In the genomic region with DNA sequence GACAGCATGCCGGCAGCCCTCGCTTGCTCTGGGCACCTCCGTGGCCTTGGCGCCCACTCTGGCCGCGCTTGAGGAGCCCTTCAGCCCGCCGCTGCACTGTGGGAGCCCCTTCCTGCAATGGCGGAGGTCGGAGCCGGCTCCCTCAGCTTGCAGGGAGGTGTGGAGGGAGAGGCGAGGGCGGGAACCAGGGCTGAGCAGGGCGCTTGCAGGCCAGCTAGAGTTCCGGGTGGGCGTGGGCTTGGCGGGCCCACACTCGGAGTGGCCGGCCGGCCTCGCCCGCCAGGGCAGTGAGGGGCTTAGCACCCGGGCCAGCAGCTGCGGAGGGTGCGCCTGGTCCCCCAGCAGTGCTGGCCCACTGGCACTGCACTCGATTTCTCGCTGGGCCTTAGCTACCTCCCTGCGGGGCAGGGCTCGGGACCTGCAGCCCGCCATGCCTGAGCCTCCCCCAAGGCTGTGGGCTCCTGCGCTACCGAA, we compare ENCODE assay signal across 1 cellular context.
A peak's percentile ranks its signal among the peaks of the same experiment; 100 is the strongest.
TF ChIP-seq lines count a peak whose summit lies in the region.

No MANE protein-coding gene starts in this region.

TF ChIP-seq in HEK293, 187 proteins besides CTCF, POLR2A, EP300 and RAD21:
- TF ChIP-seq ZNF202 (tag by site-specific recombination; IDR thresholded peaks at IDR 0.05; ENCODE audit: borderline replicate concordance): peak; percentile 75
TF ChIP-seq in HEK293: peak in this region for 1; not testable (repeated sequence) for 186.
